Comparison of ENCODE assay signal across 8 cellular contexts in genomic region chr2:64114063-64114911, GRCh38. TPM values are rescaled to one million over a fixed set of nuclear protein-coding genes. Genes with fewer than 3 reads are reported as not detected.
DNase-seq lines count a peak whose midpoint lies in the region; ATAC-seq and TF ChIP-seq lines count a peak whose summit lies in the region.

No MANE protein-coding gene starts in this region.

- WGBS in hepatocyte (ENCODE audit: low lambda C conversion rate, missing lambda C conversion rate) = 45% methylated on average over 1 of the region's 1 CpG

- H3K27me3 Mint-ChIP-seq in activated T-cell treated with anti-CD3 and anti-CD28 coated beads, Interleukin-2, amount 50 U/mL, for 24 hours = no peaks in the 10 kb centered on the region
- no peaks in the 10 kb centered on the region for H3K27me3 Mint-ChIP-seq in T-helper 2 cell treated with Interferon-gamma antibody and Interleukin-4, amounts not matched to agents 5 μg/mL and 100 μg/mL, for 36 hours (ENCODE audit: low read depth)

- H3K27ac Mint-ChIP-seq in activated T-cell treated with anti-CD3 and anti-CD28 coated beads, Interleukin-2, amount 50 U/mL, for 24 hours = peak overlapping the region; percentile 93
- peak overlapping the region; percentile 79 for H3K27ac Mint-ChIP-seq in T-helper 2 cell treated with Interferon-gamma antibody and Interleukin-4, amounts not matched to agents 5 μg/mL and 100 μg/mL, for 36 hours

- no peak overlapping the region for H3K4me3 ChIP-seq in hepatocyte

- no peaks in the 10 kb centered on the region for H3K9me3 Mint-ChIP-seq in activated T-cell treated with anti-CD3 and anti-CD28 coated beads, Interleukin-2, amount 50 U/mL, for 24 hours
- no peaks in the 10 kb centered on the region for H3K9me3 Mint-ChIP-seq in T-helper 2 cell treated with Interferon-gamma antibody and Interleukin-4, amounts not matched to agents 5 μg/mL and 100 μg/mL, for 36 hours

- no peak overlapping the region for H2AFZ ChIP-seq in hepatocyte

- no peak for DNase-seq in activated T-cell treated with anti-CD3 and anti-CD28 coated beads, Interleukin-2, amount 50 U/mL, for 24 hours
- DNase-seq in activated T-cell treated with anti-CD3 and anti-CD28 coated beads for 4 hours = no peak
- DNase-seq in T-helper 2 cell treated with Interferon-gamma antibody and Interleukin-4, amounts not matched to agents 5 μg/mL and 100 μg/mL, for 36 hours (ENCODE audit: low spot score) = no peak
- no peak for DNase-seq in hepatocyte (ENCODE audit: low spot score)
- DNase-seq in Kasumi-1 (lab: John Stamatoyannopoulos, UW) = no peak
- no peak for DNase-seq in NCI-H82 (lab: John Stamatoyannopoulos, UW)

- H3K9me2 ChIP-seq in hepatocyte (replicated peaks; ENCODE audit: insufficient read depth) = no peaks in the 10 kb centered on the region

- peak overlapping the region; percentile 79 for H3K27ac ChIP-seq in hepatocyte

- H3K36me3 Mint-ChIP-seq in activated T-cell treated with anti-CD3 and anti-CD28 coated beads, Interleukin-2, amount 50 U/mL, for 24 hours (ENCODE audit: low read depth) = peaks cover 22% of the 10 kb centered on the region
- H3K36me3 Mint-ChIP-seq in T-helper 2 cell treated with Interferon-gamma antibody and Interleukin-4, amounts not matched to agents 5 μg/mL and 100 μg/mL, for 36 hours (ENCODE audit: low read depth) = peaks cover 11% of the 10 kb centered on the region

- H3K79me2 ChIP-seq in hepatocyte = peaks cover 96% of the 10 kb centered on the region

- H3K4me1 ChIP-seq in hepatocyte (ENCODE audit: insufficient read depth) = peaks cover 35% of the 10 kb centered on the region

- ATAC-seq in HG02981 (IDR thresholded peaks at IDR 0.05; ENCODE audit: unreplicated experiment) (peak; percentile 47), GM21737 (IDR thresholded peaks at IDR 0.05; ENCODE audit: unreplicated experiment) (no peak)

- H4K20me1 ChIP-seq in hepatocyte (ENCODE audit: insufficient read depth, poor library complexity, severe bottlenecking) = peaks cover 6% of the 10 kb centered on the region

- H3K4me2 ChIP-seq in hepatocyte = peak overlapping the region; percentile 34

- H3K4me1 Mint-ChIP-seq in activated T-cell treated with anti-CD3 and anti-CD28 coated beads, Interleukin-2, amount 50 U/mL, for 24 hours (ENCODE audit: low read depth) = peaks cover 87% of the 10 kb centered on the region
- peaks cover 50% of the 10 kb centered on the region for H3K4me1 Mint-ChIP-seq in T-helper 2 cell treated with Interferon-gamma antibody and Interleukin-4, amounts not matched to agents 5 μg/mL and 100 μg/mL, for 36 hours (ENCODE audit: low read depth)

- no peaks in the 10 kb centered on the region for H3K36me3 ChIP-seq in hepatocyte (replicated peaks; ENCODE audit: insufficient read depth, low read depth)

- H3K27me3 ChIP-seq in hepatocyte = no peaks in the 10 kb centered on the region

- no peaks in the 10 kb centered on the region for H3K9me3 ChIP-seq in hepatocyte (ENCODE audit: low read depth)

- no peak for TF ChIP-seq CTCF in hepatocyte (IDR thresholded peaks at IDR 0.05; ENCODE audit: poor library complexity)

- H3K4me3 Mint-ChIP-seq in activated T-cell treated with anti-CD3 and anti-CD28 coated beads, Interleukin-2, amount 50 U/mL, for 24 hours = peak overlapping the region; percentile 59
- peak overlapping the region; percentile 72 for H3K4me3 Mint-ChIP-seq in T-helper 2 cell treated with Interferon-gamma antibody and Interleukin-4, amounts not matched to agents 5 μg/mL and 100 μg/mL, for 36 hours

RNA-seq across cellular contexts. Expression of gene PELI1, which starts 29.9 kb away (rescaled TPM):
- total RNA-seq in hepatocyte = 60.0 and 62.9 TPM in 2 replicates
- 30.5 and 32.6 TPM in 2 replicates for polyA plus RNA-seq in hepatocyte
